Comparison of ENCODE assay signal across 15 cellular contexts in genomic region chr7:1572111-1572510, GRCh38. TPM values are rescaled to one million over a fixed set of nuclear protein-coding genes. Genes with fewer than 3 reads are reported as not detected.
DNase-seq lines count a peak whose midpoint lies in the region; ATAC-seq, FAIRE-seq and TF ChIP-seq lines count a peak whose summit lies in the region.
"Had no signal": no experiment of that assay in that cellular context is flagged by ENCODE, and none has a peak within 500 bp of the region (broad histone marks: within the 10 kb centered on the region; RNA-seq: fewer than 3 reads in every experiment).

No MANE protein-coding gene starts in this region.

- no peak overlapping the region for H2AK5ac ChIP-seq in mesendoderm (ENCODE audit: low read length)

- H3K4me1 ChIP-seq in mesendoderm (ENCODE audit: control insufficient read depth, low read depth, low read length) = peaks cover 6% of the 10 kb centered on the region

- H2BK120ac ChIP-seq in mesendoderm (ENCODE audit: low read depth, low read length) = no peak overlapping the region

- peak overlapping the region; percentile 25 for H3K56ac ChIP-seq in mesendoderm (ENCODE audit: low read length)

- no peak overlapping the region for H3K23ac ChIP-seq in mesendoderm (ENCODE audit: low read length)

- no peak overlapping the region for H4K5ac ChIP-seq in mesendoderm (ENCODE audit: low read length)

- no peak overlapping the region for H4K8ac ChIP-seq in mesendoderm (ENCODE audit: low read depth, low read length)

- no peak overlapping the region for H3K4me2 ChIP-seq in mesendoderm (ENCODE audit: low read length)

- DNase-seq in activated naive CD4-positive, alpha-beta T cell treated with anti-CD3 and anti-CD28 coated beads, Interleukin-2, amount 10 ng/mL, durations not matched to agents 7 days and 5 days = no peak
- DNase-seq in activated naive CD4-positive, alpha-beta T cell treated with anti-CD3 and anti-CD28 coated beads, Interleukin-2, amount 50 U/mL, for 16 hours = no peak
- no peak for DNase-seq in activated B cell treated with CpG ODN at 0.5 μM for 24 hours
- DNase-seq in mesendoderm = peak; percentile 34
- no peak for DNase-seq in type B pancreatic cell (ENCODE audit: extremely low spot score, unreplicated experiment)
- no peak for DNase-seq in frontal cortex (ENCODE audit: low spot score in 2 of 2)
- DNase-seq in NCI-H226 = no peak
- DNase-seq in NAMALWA (ENCODE audit: low spot score) = no peak
- DNase-seq: activated CD8-positive, alpha-beta memory T cell treated with anti-CD3 and anti-CD28 coated beads for 24 hours; DMS153; H7; NCI-H1092 treated with DMSO at 0.1 percent for 48 hours; retina had no signal

- intact Hi-C loops in activated B cell treated with CpG ODN at 0.5 μM for 24 hours (cut with micrococcal nuclease) = no loop called here

- FAIRE-seq in frontal cortex (lab: Jason Lieb, UNC) = no peak
- FAIRE-seq: keratinocyte had no signal

- no peaks in the 10 kb centered on the region for H3K36me3 ChIP-seq in mesendoderm (ENCODE audit: control insufficient read depth, insufficient read depth, low read length)

- WGBS in mesendoderm (ENCODE audit: extremely low coverage, insufficient coverage, low lambda C conversion rate) = no CpG with 5 or more reads among the region's 5 CpGs

- TF ChIP-seq CTCF in activated B cell treated with CpG ODN at 0.5 μM for 24 hours (IDR thresholded peaks at IDR 0.05) = no peak
- TF ChIP-seq CTCF in type B pancreatic cell (conservative IDR thresholded peaks at IDR 0.05) = no peak

- CTCF ChIA-PET in activated naive CD4-positive, alpha-beta T cell treated with anti-CD3 and anti-CD28 coated beads, Interleukin-2, amount 10 ng/mL, durations not matched to agents 7 days and 5 days (lab: Charles Lee) = interaction anchor here (0.7 kb wide), 1 partner anchor 315 kb away, joined by 4 read pairs; no protein-coding TSS in a partner anchor
- CTCF ChIA-PET in activated B cell treated with CpG ODN at 0.5 μM for 24 hours (lab: Charles Lee) = no interaction called here

- no peak overlapping the region for H3K4ac ChIP-seq in mesendoderm (ENCODE audit: low read depth, low read length)

- H2BK15ac ChIP-seq in mesendoderm (replicated peaks; ENCODE audit: low read depth) = no peak overlapping the region

- no peak overlapping the region for H3K18ac ChIP-seq in mesendoderm (ENCODE audit: low read length)

- H3K4me3 ChIP-seq in mesendoderm (ENCODE audit: low read length) = no peak overlapping the region

- H3K27me3 Mint-ChIP-seq in activated naive CD4-positive, alpha-beta T cell treated with anti-CD3 and anti-CD28 coated beads, Interleukin-2, amount 10 ng/mL, durations not matched to agents 7 days and 5 days = no peaks in the 10 kb centered on the region
- no peaks in the 10 kb centered on the region for H3K27me3 Mint-ChIP-seq in activated B cell treated with CpG ODN at 0.5 μM for 24 hours
- no peaks in the 10 kb centered on the region for H3K27me3 Mint-ChIP-seq in type B pancreatic cell

- H3K27ac ChIP-seq in mesendoderm (ENCODE audit: low read depth, low read length) = no peak overlapping the region

- H3K4me1 Mint-ChIP-seq in activated naive CD4-positive, alpha-beta T cell treated with anti-CD3 and anti-CD28 coated beads, Interleukin-2, amount 10 ng/mL, durations not matched to agents 7 days and 5 days = peaks cover 35% of the 10 kb centered on the region
- H3K4me1 Mint-ChIP-seq in activated B cell treated with CpG ODN at 0.5 μM for 24 hours (peaks cover 26% of the 10 kb centered on the region), type B pancreatic cell (ENCODE audit: unreplicated experiment) (peaks cover 12% of the 10 kb centered on the region)

- H3K27me3 ChIP-seq in mesendoderm (ENCODE audit: insufficient read depth, low read length, poor library complexity) = no peaks in the 10 kb centered on the region

- ATAC-seq in activated B cell treated with CpG ODN at 0.5 μM for 24 hours (ENCODE audit: low read depth) = no peak
- ATAC-seq: activated naive CD4-positive, alpha-beta T cell treated with anti-CD3 and anti-CD28 coated beads, Interleukin-2, amount 50 U/mL, for 72 hours had no signal

- H3K79me2 ChIP-seq in mesendoderm (ENCODE audit: control insufficient read depth, insufficient read depth, low read length) = no peaks in the 10 kb centered on the region

- no peaks in the 10 kb centered on the region for H3K79me1 ChIP-seq in mesendoderm (ENCODE audit: low read length)

- H2BK5ac ChIP-seq in mesendoderm (ENCODE audit: low read length) = no peak overlapping the region

- peaks cover 15% of the 10 kb centered on the region for H3K36me3 Mint-ChIP-seq in activated naive CD4-positive, alpha-beta T cell treated with anti-CD3 and anti-CD28 coated beads, Interleukin-2, amount 10 ng/mL, durations not matched to agents 7 days and 5 days
- H3K36me3 Mint-ChIP-seq in activated B cell treated with CpG ODN at 0.5 μM for 24 hours (ENCODE audit: low read depth) (peaks cover 15% of the 10 kb centered on the region), type B pancreatic cell (peaks cover 3% of the 10 kb centered on the region)

- H3K27ac Mint-ChIP-seq in activated naive CD4-positive, alpha-beta T cell treated with anti-CD3 and anti-CD28 coated beads, Interleukin-2, amount 10 ng/mL, durations not matched to agents 7 days and 5 days = no peak overlapping the region
- H3K27ac Mint-ChIP-seq in activated B cell treated with CpG ODN at 0.5 μM for 24 hours = peak overlapping the region; percentile 2
- H3K27ac Mint-ChIP-seq in type B pancreatic cell = peak overlapping the region; percentile 88

- peak overlapping the region; percentile 88 for H3K4me3 Mint-ChIP-seq in activated naive CD4-positive, alpha-beta T cell treated with anti-CD3 and anti-CD28 coated beads, Interleukin-2, amount 10 ng/mL, durations not matched to agents 7 days and 5 days
- H3K4me3 Mint-ChIP-seq in activated B cell treated with CpG ODN at 0.5 μM for 24 hours = no peak overlapping the region
- H3K4me3 Mint-ChIP-seq in type B pancreatic cell = peak overlapping the region; percentile 89

- no peaks in the 10 kb centered on the region for H3K9me3 Mint-ChIP-seq in activated naive CD4-positive, alpha-beta T cell treated with anti-CD3 and anti-CD28 coated beads, Interleukin-2, amount 10 ng/mL, durations not matched to agents 7 days and 5 days
- H3K9me3 Mint-ChIP-seq in activated B cell treated with CpG ODN at 0.5 μM for 24 hours (no peaks in the 10 kb centered on the region), type B pancreatic cell (no peaks in the 10 kb centered on the region)
- H3K9me3 Mint-ChIP-seq: activated naive CD4-positive, alpha-beta T cell treated with anti-CD3 and anti-CD28 coated beads, Interleukin-2, amount 50 U/mL, for 72 hours had no signal

- H3K9ac ChIP-seq in mesendoderm (ENCODE audit: low read length) = no peak overlapping the region

- POLR2A ChIA-PET in activated B cell treated with CpG ODN at 0.5 μM for 24 hours (lab: Charles Lee) = interaction anchor here (0.6 kb wide), 2 partner anchors 665 to 981 kb away, joined by 3 to 5 read pairs; no protein-coding TSS in a partner anchor

RNA-seq across cellular contexts. Expression of gene PSMG3, which starts 2.3 kb away (rescaled TPM):
- 29.5 and 30.5 TPM in 2 replicates for total RNA-seq in activated B cell treated with CpG ODN at 0.5 μM for 24 hours
- polyA plus RNA-seq in mesendoderm (2013, experiment 1 of 2) = 13.5 TPM
- 12.9 TPM for polyA plus RNA-seq in mesendoderm (2013, experiment 2 of 2)
- total RNA-seq in type B pancreatic cell (ENCODE audit: low replicate concordance) = 27.0 and 35.2 TPM in 2 replicates
- 26.1 TPM for total RNA-seq in frontal cortex

RNA-seq across cellular contexts. Expression of gene TMEM184A, which starts 16.1 kb away (rescaled TPM):
- total RNA-seq in activated B cell treated with CpG ODN at 0.5 μM for 24 hours (not detected in 2 replicates), type B pancreatic cell (ENCODE audit: low replicate concordance) (6.6 and 7.6 TPM in 2 replicates), frontal cortex (not detected)
- polyA plus RNA-seq in mesendoderm (2013, experiment 1 of 2) = 0.72 TPM
- 0.78 TPM for polyA plus RNA-seq in mesendoderm (2013, experiment 2 of 2)

RNA-seq across cellular contexts. Expression of gene MAFK, which starts 41.6 kb away (rescaled TPM):
- total RNA-seq in activated B cell treated with CpG ODN at 0.5 μM for 24 hours = 30.3 and 38.5 TPM in 2 replicates
- 5.8 TPM for polyA plus RNA-seq in mesendoderm (2013, experiment 1 of 2)
- 5.8 TPM for polyA plus RNA-seq in mesendoderm (2013, experiment 2 of 2)
- 8.2 and 19.9 TPM in 2 replicates for total RNA-seq in type B pancreatic cell (ENCODE audit: low replicate concordance)
- total RNA-seq in frontal cortex = 8.2 TPM
